ENCODE assay signal across 20 cellular contexts in genomic region chr1:85621430-85621829, GRCh38. TPM values are rescaled to one million over a fixed set of nuclear protein-coding genes. Genes with fewer than 3 reads are reported as not detected.
DNase-seq lines count a peak whose midpoint lies in the region; ATAC-seq, FAIRE-seq and TF ChIP-seq lines count a peak whose summit lies in the region.
"Had no signal": no experiment of that assay in that cellular context is flagged by ENCODE, and none has a peak within 500 bp of the region (broad histone marks: within the 10 kb centered on the region; RNA-seq: fewer than 3 reads in every experiment).

No MANE protein-coding gene starts in this region.

- POLR2A ChIA-PET in SK-N-SH (lab: Yijun Ruan, JAX) (no interaction called here), HEK293 (lab: Yijun Ruan, JAX) (no interaction called here), WTC11 (lab: Charles Lee) (no interaction called here), Caco-2 (lab: Charles Lee) (no interaction called here)

- TF ChIP-seq CTCF in SK-N-SH (IDR thresholded peaks at IDR 0.05) (no peak), HEK293 (tag by site-specific recombination; IDR thresholded peaks at IDR 0.05) (no peak), WTC11 (IDR thresholded peaks at IDR 0.05) (no peak), Caco-2 (IDR thresholded peaks at IDR 0.05; ENCODE audit: insufficient read depth in 1 of 2, low read depth in 1 of 2, low read length in 1 of 2, severe bottlenecking in 1 of 2, unreplicated experiment in 1 of 2) (no peak)

- H3K4me3 ChIP-seq in SK-N-SH (ENCODE audit: low read depth in 2 of 2, low read length in 1 of 2) (no peak overlapping the region), HEK293 (ENCODE audit: low read depth, low read length) (no peak overlapping the region), Caco-2 (ENCODE audit: low read depth, low read length) (no peak overlapping the region)
- H3K4me3 ChIP-seq: BLaER1, GM23248 had no signal

- TF ChIP-seq RAD21 in SK-N-SH (IDR thresholded peaks at IDR 0.05; ENCODE audit: low read length): no peak

- peaks cover 13% of the 10 kb centered on the region for H3K9me3 ChIP-seq in SK-N-SH
- H3K9me3 ChIP-seq in HEK293 (ENCODE audit: control insufficient read depth, insufficient read depth, low read depth, low read length): no peaks in the 10 kb centered on the region
- H3K9me3 ChIP-seq in Caco-2: no peaks in the 10 kb centered on the region

- H3K9me3 Mint-ChIP-seq in WTC11: peaks cover 60% of the 10 kb centered on the region
- H3K9me3 Mint-ChIP-seq in Caco-2 (ENCODE audit: unreplicated experiment): peaks cover 28% of the 10 kb centered on the region

- H3F3A ChIP-seq in SK-N-SH (replicated peaks; ENCODE audit: insufficient read depth): no peaks in the 10 kb centered on the region

- H3K4me1 Mint-ChIP-seq in WTC11 (peaks cover 4% of the 10 kb centered on the region), Caco-2 (ENCODE audit: low read depth, unreplicated experiment) (no peaks in the 10 kb centered on the region)
- H3K4me1 Mint-ChIP-seq: CD14-positive monocyte had no signal

- peak; percentile 18 for FAIRE-seq in colon (lab: Jason Lieb, UNC)
- FAIRE-seq: GM12891, H54, HTR-8/SVneo had no signal

- H3K27ac Mint-ChIP-seq in WTC11 (no peak overlapping the region), Caco-2 (ENCODE audit: unreplicated experiment) (no peak overlapping the region)
- H3K27ac Mint-ChIP-seq: CD14-positive monocyte; CD4-positive, alpha-beta memory T cell had no signal

- no peak overlapping the region for H3K4me2 ChIP-seq in SK-N-SH
- H3K4me2 ChIP-seq: BLaER1 had no signal

- 83% methylated on average over 1 of the region's 1 CpG for WGBS in SK-N-SH (ENCODE audit: low lambda C conversion rate)

- H3K4me3 Mint-ChIP-seq in WTC11 (no peak overlapping the region), Caco-2 (ENCODE audit: unreplicated experiment) (no peak overlapping the region)
- H3K4me3 Mint-ChIP-seq: CD14-positive monocyte; CD4-positive, alpha-beta memory T cell; HFFc6 had no signal

- no peak for TF ChIP-seq EP300 in SK-N-SH (IDR thresholded peaks at IDR 0.05; ENCODE audit: borderline replicate concordance in 1 of 2, low read depth in 1 of 2, low read length in 1 of 2)

- peaks cover 54% of the 10 kb centered on the region for H3K36me3 Mint-ChIP-seq in WTC11
- H3K36me3 Mint-ChIP-seq in Caco-2 (ENCODE audit: insufficient read depth, unreplicated experiment): no peaks in the 10 kb centered on the region
- H3K36me3 Mint-ChIP-seq: CD14-positive monocyte had no signal

- intact Hi-C loops in Caco-2 (cut with micrococcal nuclease; ENCODE audit: unreplicated experiment): no loop called here

- CTCF ChIA-PET in SK-N-SH (lab: Yijun Ruan, JAX) (no interaction called here), HEK293 (lab: Yijun Ruan, JAX) (no interaction called here), WTC11 (lab: Charles Lee) (no interaction called here), Caco-2 (lab: Charles Lee) (no interaction called here)

- H4K20me1 ChIP-seq in SK-N-SH (ENCODE audit: insufficient read depth): no peaks in the 10 kb centered on the region
- H4K20me1 ChIP-seq: BLaER1 had no signal

- no peak for ATAC-seq in SK-N-SH treated with all-trans-retinoic acid at 6 μM for 48 hours
- ATAC-seq in WTC11: no peak

- DNase-seq in SK-N-SH: no peak
- DNase-seq in WTC11 (ENCODE audit: low spot score): no peak
- no peak for DNase-seq in glomerular visceral epithelial cell (ENCODE audit: extremely low spot score)
- DNase-seq in Caco-2: no peak
- no peak for DNase-seq in activated effector memory CD4-positive, alpha-beta T cell treated with Interleukin-2 at 50 U/mL for 16 hours
- DNase-seq: Calu3; CD4-positive, alpha-beta memory T cell; DMS79 treated with DMSO at 0.1 percent for 48 hours; GM23248; HCEC 1CT; HFFc6 had no signal

- H3K4me1 ChIP-seq in SK-N-SH (ENCODE audit: control insufficient read depth in 1 of 2, insufficient read depth in 2 of 2, low read depth in 1 of 2, low read length in 1 of 2): no peaks in the 10 kb centered on the region
- H3K4me1 ChIP-seq in HEK293 (ENCODE audit: control insufficient read depth, insufficient read depth, low read length): no peaks in the 10 kb centered on the region
- H3K4me1 ChIP-seq in Caco-2: no peaks in the 10 kb centered on the region

- H3K27me3 Mint-ChIP-seq in WTC11 (ENCODE audit: low read depth) (no peaks in the 10 kb centered on the region; the same call in 1 of the 2 replicates), Caco-2 (ENCODE audit: insufficient read depth, unreplicated experiment) (no peaks in the 10 kb centered on the region)
- H3K27me3 Mint-ChIP-seq: CD4-positive, alpha-beta memory T cell had no signal

- BruUV-seq in Caco-2 (replicated peaks; lab: Mats Ljungman, UMichigan): no TSS peak

- no peak overlapping the region for H3K9ac ChIP-seq in SK-N-SH
- H3K9ac ChIP-seq: BLaER1, GM23248 had no signal

- H3K27ac ChIP-seq in SK-N-SH (ENCODE audit: low read depth in 2 of 2, low read length in 1 of 2) (no peak overlapping the region), HEK293 (ENCODE audit: extremely low read depth, low read depth, low read length) (no peak overlapping the region)
- H3K27ac ChIP-seq: 22Rv1, BLaER1 had no signal

- H3K79me2 ChIP-seq in SK-N-SH (ENCODE audit: insufficient read depth): no peaks in the 10 kb centered on the region

- no peak overlapping the region for H2AFZ ChIP-seq in SK-N-SH (ENCODE audit: low read depth)
- H2AFZ ChIP-seq: GM23248 had no signal

- H3K36me3 ChIP-seq in SK-N-SH (replicated peaks in 1 of 2; ENCODE audit: control insufficient read depth in 1 of 2, insufficient read depth in 2 of 2, low read length in 1 of 2) (peaks cover 0 to 8% of the 10 kb centered on the region in 2 experiments), HEK293 (ENCODE audit: control insufficient read depth in 2 of 2, insufficient read depth in 1 of 2, low read length in 2 of 2) (peaks cover 0 to 3% of the 10 kb centered on the region in 2 experiments; a peak in 1 of 3 replicates), Caco-2 (ENCODE audit: control insufficient read depth, insufficient read depth, low read length) (no peaks in the 10 kb centered on the region)

- H3K27me3 ChIP-seq in SK-N-SH (ENCODE audit: insufficient read depth) (no peaks in the 10 kb centered on the region), Caco-2 (replicated peaks; ENCODE audit: control insufficient read depth, insufficient read depth, low read length) (no peaks in the 10 kb centered on the region)
- H3K27me3 ChIP-seq: BLaER1 had no signal

- no peaks in the 10 kb centered on the region for H3K9me2 ChIP-seq in SK-N-SH

TF ChIP-seq in SK-N-SH treated with all-trans-retinoic acid at 6 μM for 48 hours, 23 proteins besides CTCF, POLR2A, EP300 and RAD21 (continues in another document):
- TF ChIP-seq ZFP30 (CRISPR knock-in tag; IDR thresholded peaks at IDR 0.05): peak; percentile 99

TF ChIP-seq in SK-N-SH, 30 proteins besides CTCF, POLR2A, EP300 and RAD21 (continues in another document):
- TF ChIP-seq USF1 (IDR thresholded peaks at IDR 0.05; ENCODE audit: borderline replicate concordance, low read depth): no peak
- TF ChIP-seq FOSL2 (IDR thresholded peaks at IDR 0.05; ENCODE audit: borderline replicate concordance, low read depth): no peak
- no peak for TF ChIP-seq YY1 (IDR thresholded peaks at IDR 0.05; ENCODE audit: low read depth)

TF ChIP-seq in HEK293, 187 proteins besides CTCF, POLR2A, EP300 and RAD21 (continues in another document):
- TF ChIP-seq ZNF449 (tag by site-specific recombination; IDR thresholded peaks at IDR 0.05): no peak

TF ChIP-seq in WTC11, 78 proteins besides CTCF, POLR2A, EP300 and RAD21 (continues in another document):
- TF ChIP-seq NFYB (CRISPR knock-in tag; conservative IDR thresholded peaks at IDR 0.05; ENCODE audit: low read depth) (no peak), ZNF138 (CRISPR knock-in tag; conservative IDR thresholded peaks at IDR 0.05) (no peak), AFF4 (CRISPR knock-in tag; IDR thresholded peaks at IDR 0.05; ENCODE audit: borderline replicate concordance) (no peak), ATF3 (CRISPR knock-in tag; conservative IDR thresholded peaks at IDR 0.05) (no peak), GTF2I (CRISPR knock-in tag; conservative IDR thresholded peaks at IDR 0.05) (peak; percentile 88; the same call in 1 of the 2 replicates)

RNA-seq across cellular contexts. Expression of gene CCN1, which starts 40.9 kb away (rescaled TPM):
- polyA plus RNA-seq in SK-N-SH (2012; rRNA removed): 363 and 543 TPM in 2 replicates
- polyA plus RNA-seq in SK-N-SH (2012; cell fraction: cytosol; rRNA removed): 493 and 569 TPM in 2 replicates
- 806 and 1,198 TPM in 2 replicates for polyA plus RNA-seq in SK-N-SH (2012; cell fraction: nucleus; rRNA removed)
- total RNA-seq in WTC11 (2021): 64.1 to 91.0 TPM (median 89.9 TPM) in 3 replicates
- 87.4 and 88.8 TPM in 2 replicates for total RNA-seq in Caco-2 (2022)
- total RNA-seq: CD4-positive, alpha-beta memory T cell had no signal
- polyA plus RNA-seq: CD14-positive monocyte; CD4-positive, alpha-beta memory T cell had no signal
